Comparison of ENCODE assay signal across 1 cellular context in the genomic region with DNA sequence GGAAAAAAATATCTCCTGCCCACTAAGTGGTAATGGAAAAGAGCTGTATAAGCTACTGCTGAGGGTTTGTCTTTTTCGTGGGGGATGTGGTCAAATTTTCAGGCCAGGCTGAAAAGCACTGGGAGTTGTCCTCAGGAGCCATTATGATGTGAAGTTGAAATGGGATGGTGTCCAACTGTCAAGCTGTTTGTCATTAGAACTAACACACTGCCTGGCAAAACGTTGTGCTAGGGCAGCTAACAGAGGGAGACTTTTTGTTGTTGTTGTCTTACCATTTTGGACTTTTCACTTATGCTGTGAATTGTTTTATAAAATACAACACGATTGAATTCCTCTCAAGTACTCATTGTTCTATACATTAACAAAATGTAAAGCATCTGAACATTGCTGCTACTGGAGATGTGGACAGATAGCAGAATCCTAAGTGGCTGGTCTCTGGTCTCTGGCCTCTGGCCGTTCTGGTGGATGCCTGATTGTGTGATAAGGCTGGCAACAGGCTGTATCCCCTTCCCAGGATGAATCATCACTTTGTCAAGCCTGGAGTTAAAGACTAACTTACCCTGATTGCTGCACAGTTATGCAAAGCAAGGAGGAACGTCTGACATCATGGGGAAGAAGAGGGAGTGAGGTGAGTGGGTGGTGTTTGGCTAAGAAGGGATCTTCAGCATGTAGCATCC.
A peak's percentile ranks its signal among the peaks of the same experiment; 100 is the strongest.
TF ChIP-seq lines count a peak whose summit lies in the region.

No MANE protein-coding gene starts in this region.

TF ChIP-seq in SK-N-SH, 30 proteins besides CTCF, POLR2A, EP300 and RAD21 (continued from another document):
- TF ChIP-seq MXI1 (IDR thresholded peaks at IDR 0.05; ENCODE audit: low read depth, low read length), result peak; percentile 68; the same call in 1 of the 2 replicates
